ENCODE assay signal across 8 cellular contexts in the genomic region with DNA sequence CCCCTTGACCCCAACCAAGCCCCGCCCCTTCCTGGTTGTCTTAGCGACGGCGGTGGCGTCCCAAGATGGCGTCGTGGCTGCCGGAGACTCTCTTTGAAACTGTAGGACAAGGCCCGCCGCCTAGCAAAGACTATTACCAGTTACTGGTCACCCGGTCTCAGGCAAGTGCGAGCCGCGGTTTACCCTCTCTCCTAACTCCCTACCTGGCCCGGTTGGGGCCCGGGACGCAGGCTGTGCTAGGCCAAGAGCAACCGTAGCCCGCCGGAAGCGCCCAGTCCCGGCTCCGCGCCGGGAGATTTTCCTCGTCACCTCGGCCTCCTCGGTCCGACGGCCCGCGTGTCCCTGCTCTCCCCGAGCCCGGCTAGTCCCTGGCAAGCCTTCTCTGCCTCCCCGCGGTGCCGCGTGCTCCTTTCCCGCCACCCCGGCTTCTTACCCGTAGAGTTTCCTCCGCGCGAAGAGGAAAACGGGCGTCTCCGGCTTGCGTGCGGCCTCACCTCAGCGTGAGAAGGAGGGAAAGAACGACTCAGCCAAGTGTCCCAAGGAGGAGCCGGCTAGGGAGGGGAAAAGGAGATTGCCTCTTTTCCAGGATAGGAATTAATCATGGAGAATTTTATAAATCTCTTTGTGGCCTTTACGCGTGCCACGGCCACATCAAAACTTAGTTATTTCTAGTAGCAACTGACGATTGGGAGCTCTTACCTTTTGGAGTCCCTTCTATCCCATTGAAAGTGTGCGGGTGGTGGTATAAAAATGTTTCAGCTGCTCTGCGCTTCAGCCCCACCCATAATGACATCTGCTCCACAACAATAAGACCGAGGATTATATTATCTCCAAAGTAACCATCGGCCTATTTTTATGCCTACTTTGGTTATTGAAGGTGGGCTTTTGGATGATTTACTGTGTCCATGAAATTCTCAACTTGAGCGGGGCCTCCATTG. TPM values are rescaled to one million over a fixed set of nuclear protein-coding genes. Genes with fewer than 3 reads are reported as not detected.
DNase-seq lines count a peak whose midpoint lies in the region; ATAC-seq and TF ChIP-seq lines count a peak whose summit lies in the region.

A gene with protein sequence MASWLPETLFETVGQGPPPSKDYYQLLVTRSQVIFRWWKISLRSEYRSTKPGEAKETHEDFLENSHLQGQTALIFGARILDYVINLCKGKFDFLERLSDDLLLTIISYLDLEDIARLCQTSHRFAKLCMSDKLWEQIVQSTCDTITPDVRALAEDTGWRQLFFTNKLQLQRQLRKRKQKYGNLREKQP (plus strand): TSS at position 55 of the 938 bp plus-strand sequence. CDS start 11 bp downstream, at position 66.

- H3K36me3 ChIP-seq in lower lobe of right lung: peaks cover 5% of the 10 kb centered on the region

- H3K27ac ChIP-seq in coronary artery (peak within 1 kb of the TSS; percentile 96 to 98), lower lobe of right lung (peak within 1 kb of the TSS; percentile 95)

- intact Hi-C loops in lower lobe of right lung (cut with DNase I): no loop called here

- no peaks in the 10 kb centered on the region for H3K9me3 ChIP-seq in lower lobe of right lung

- TF ChIP-seq CTCF in WI38 (IDR thresholded peaks at IDR 0.05; ENCODE audit: low read depth, low read length): no peak
- TF ChIP-seq CTCF in coronary artery (IDR thresholded peaks at IDR 0.05): no peak
- TF ChIP-seq CTCF in lower lobe of right lung (IDR thresholded peaks at IDR 0.05): no peak

- peaks cover 26% of the 10 kb centered on the region for H3K4me1 ChIP-seq in lower lobe of right lung

- H3K27me3 ChIP-seq in lower lobe of right lung (ENCODE audit: low read depth): no peaks in the 10 kb centered on the region

- peak within 1 kb of the TSS; percentile 73 for H3K4me3 ChIP-seq in WI38 (ENCODE audit: low read depth, low read length)
- peak within 1 kb of the TSS; percentile 93 for H3K4me3 ChIP-seq in coronary artery
- H3K4me3 ChIP-seq in lower lobe of right lung: peak within 1 kb of the TSS; percentile 88

- peak; percentile 69 for ATAC-seq in GM18517 (IDR thresholded peaks at IDR 0.05; ENCODE audit: unreplicated experiment)
- peak; percentile 44 for ATAC-seq in HG03039 (IDR thresholded peaks at IDR 0.05; ENCODE audit: unreplicated experiment)
- ATAC-seq in lower lobe of right lung: peak; percentile 87 to 88

- peak; percentile 23 for DNase-seq in A172 (ENCODE audit: low spot score)
- peak; percentile 89 for DNase-seq in NCI-H2196 (lab: John Stamatoyannopoulos, UW; ENCODE audit: unreplicated experiment)
- DNase-seq in coronary artery (ENCODE audit: low spot score): peak; percentile 82
- peak; percentile 91 for DNase-seq in lower lobe of right lung
- peak; percentile 74 to 91 (median 75) for DNase-seq in stimulated activated CD4-positive, alpha-beta T cell treated with anti-CD3 and anti-CD28 coated beads, TNF-alpha, amount 100 ng/mL, for 48 hours (ENCODE audit: low read depth in 3 of 3)

RNA-seq across cellular contexts. Expression of the gene that starts here (rescaled TPM):
- 3.3 and 3.8 TPM in 2 replicates for total RNA-seq in A172 (2014; rRNA removed; shearing (Covaris generic))
- 3.3 TPM for total RNA-seq in lower lobe of right lung

Comparison
In these comparisons a context has a peak if more than half of its experiments do, and no peak if none do; other contexts are left out.
1. Peak in every context shown above with its lines: DNase-seq, ATAC-seq, H3K4me3 ChIP-seq and H3K27ac ChIP-seq.
2. DNase-seq: peak in every context shown above with its lines; median percentile 91 in lower lobe of right lung; 89 in NCI-H2196; 82 in coronary artery; 75 in stimulated activated CD4-positive, alpha-beta T cell treated with anti-CD3 and anti-CD28 coated beads, TNF-alpha, amount 100 ng/mL, for 48 hours; 23 in A172.